24 cellular contexts compared by ENCODE assay signal in genomic region chr22:46671824-46672432, GRCh38. TPM values are rescaled to one million over a fixed set of nuclear protein-coding genes. Genes with fewer than 3 reads are reported as not detected.
A peak's percentile ranks its signal among the peaks of the same experiment; 100 is the strongest.
DNase-seq lines count a peak whose midpoint lies in the region; ATAC-seq lines count a peak whose summit lies in the region.
"Had no signal": no experiment of that assay in that cellular context is flagged by ENCODE, and none has a peak within 500 bp of the region (broad histone marks: within the 10 kb centered on the region; RNA-seq: fewer than 3 reads in every experiment).

No MANE protein-coding gene starts in this region.

- ATAC-seq in effector memory CD8-positive, alpha-beta T cell (replicated peaks): no peak
- peak in 1 of 2 donors; percentile 27 for ATAC-seq in stimulated activated naive B cell treated with anti-CD40 and anti-IgM and Interleukin-4, amounts not matched to agents 10 μg/mL and 1 μg/mL and 100 μg/mL, for 72 hours (replicated peaks)
- ATAC-seq in HG03097 (IDR thresholded peaks at IDR 0.05; ENCODE audit: low FRiP score, unreplicated experiment): no peak
- ATAC-seq: foreskin keratinocyte, heart right ventricle, Panc1, WTC11 had no signal

- H3K4me1 Mint-ChIP-seq in activated naive CD8-positive, alpha-beta T cell (ENCODE audit: low read depth): peaks cover 22% of the 10 kb centered on the region
- peaks cover 29% of the 10 kb centered on the region for H3K4me1 Mint-ChIP-seq in activated naive CD8-positive, alpha-beta T cell treated with anti-CD3 and anti-CD28 coated beads for 36 hours
- peaks cover 14 to 17% of the 10 kb centered on the region in 2 donors for H3K4me1 Mint-ChIP-seq in effector memory CD8-positive, alpha-beta T cell (ENCODE audit: low read depth in 2 of 2)
- H3K4me1 Mint-ChIP-seq in stimulated activated naive B cell treated with anti-CD40 and anti-IgM and Interleukin-4, amounts not matched to agents 10 μg/mL and 1 μg/mL and 100 μg/mL, for 72 hours: peaks cover 34 to 46% of the 10 kb centered on the region in 2 donors
- H3K4me1 Mint-ChIP-seq: WTC11 had no signal

- peak overlapping the region; percentile 16 for H3K27ac Mint-ChIP-seq in activated naive CD8-positive, alpha-beta T cell
- no peak overlapping the region for H3K27ac Mint-ChIP-seq in activated naive CD8-positive, alpha-beta T cell treated with anti-CD3 and anti-CD28 coated beads for 36 hours
- H3K27ac Mint-ChIP-seq in effector memory CD8-positive, alpha-beta T cell: peak overlapping the region; percentile 85 to 98
- peak overlapping the region; percentile 90 for H3K27ac Mint-ChIP-seq in stimulated activated naive B cell treated with anti-CD40 and anti-IgM and Interleukin-4, amounts not matched to agents 10 μg/mL and 1 μg/mL and 100 μg/mL, for 72 hours
- H3K27ac Mint-ChIP-seq: WTC11 had no signal

- H3K27me3 Mint-ChIP-seq in activated naive CD8-positive, alpha-beta T cell: no peaks in the 10 kb centered on the region
- H3K27me3 Mint-ChIP-seq in activated naive CD8-positive, alpha-beta T cell treated with anti-CD3 and anti-CD28 coated beads for 36 hours: no peaks in the 10 kb centered on the region
- H3K27me3 Mint-ChIP-seq in effector memory CD8-positive, alpha-beta T cell: no peaks in the 10 kb centered on the region
- H3K27me3 Mint-ChIP-seq in stimulated activated naive B cell treated with anti-CD40 and anti-IgM and Interleukin-4, amounts not matched to agents 10 μg/mL and 1 μg/mL and 100 μg/mL, for 72 hours: no peaks in the 10 kb centered on the region
- H3K27me3 Mint-ChIP-seq: activated naive CD8-positive, alpha-beta T cell treated with anti-CD3 and anti-CD28 coated beads, Interleukin-2, amount 10 ng/mL, durations not matched to agents 7 days and 5 days had no signal

- no peak for DNase-seq in activated naive CD8-positive, alpha-beta T cell treated with anti-CD3 and anti-CD28 coated beads for 36 hours
- peak; percentile 77 for DNase-seq in NAMALWA (ENCODE audit: low spot score)
- no peak for DNase-seq in effector memory CD8-positive, alpha-beta T cell
- DNase-seq in stimulated activated naive B cell treated with anti-CD40 and anti-IgM and Interleukin-4, amounts not matched to agents 10 μg/mL and 1 μg/mL and 100 μg/mL, for 72 hours: no peak
- no peak for DNase-seq in NCI-H2227 (lab: John Stamatoyannopoulos, UW; ENCODE audit: unreplicated experiment)
- no peak for DNase-seq in NCI-H1092 treated with DMSO at 0.1 percent for 48 hours (lab: John Stamatoyannopoulos, UW)
- DNase-seq: activated CD4-positive, alpha-beta T cell treated with anti-CD3 and anti-CD28 coated beads, Interleukin-2, amount 50 U/mL, for 4 hours; activated CD8-positive, alpha-beta memory T cell treated with anti-CD3 and anti-CD28 coated beads, Interleukin-2, amount 50 U/mL, for 4 hours; activated naive CD8-positive, alpha-beta T cell treated with anti-CD3 and anti-CD28 coated beads, Interleukin-2, amount 10 ng/mL, durations not matched to agents 7 days and 5 days; DMS153; foreskin keratinocyte; heart right ventricle; NCI-H146; NCI-H510A treated with DMSO at 0.1 percent for 48 hours; occipital lobe; SHP77; stomach; T1000; thyroid gland had no signal

- no peak overlapping the region for H3K4me3 Mint-ChIP-seq in activated naive CD8-positive, alpha-beta T cell
- H3K4me3 Mint-ChIP-seq in activated naive CD8-positive, alpha-beta T cell treated with anti-CD3 and anti-CD28 coated beads for 36 hours: no peak overlapping the region
- H3K4me3 Mint-ChIP-seq in effector memory CD8-positive, alpha-beta T cell: peak overlapping the region; percentile 4 to 33
- H3K4me3 Mint-ChIP-seq in stimulated activated naive B cell treated with anti-CD40 and anti-IgM and Interleukin-4, amounts not matched to agents 10 μg/mL and 1 μg/mL and 100 μg/mL, for 72 hours: peak overlapping the region; percentile 67 to 92
- H3K4me3 Mint-ChIP-seq: activated naive CD8-positive, alpha-beta T cell treated with anti-CD3 and anti-CD28 coated beads, Interleukin-2, amount 10 ng/mL, durations not matched to agents 7 days and 5 days; activated T-helper 1 cell treated with anti-CD3 and anti-CD28 coated beads, Interleukin-12 subunit alpha, Interleukin-12 subunit beta, Interleukin-2, Interleukin-4 antibody, amounts not matched to agents 30 ng/mL and 10 ng/mL and 1 ng/mL, durations not matched to agents 14 hours and 24 hours and 36 hours; WTC11 had no signal

- no peaks in the 10 kb centered on the region for H3K9me3 Mint-ChIP-seq in activated naive CD8-positive, alpha-beta T cell (ENCODE audit: low read depth)
- H3K9me3 Mint-ChIP-seq in activated naive CD8-positive, alpha-beta T cell treated with anti-CD3 and anti-CD28 coated beads for 36 hours: no peaks in the 10 kb centered on the region
- no peaks in the 10 kb centered on the region for H3K9me3 Mint-ChIP-seq in effector memory CD8-positive, alpha-beta T cell
- H3K9me3 Mint-ChIP-seq in stimulated activated naive B cell treated with anti-CD40 and anti-IgM and Interleukin-4, amounts not matched to agents 10 μg/mL and 1 μg/mL and 100 μg/mL, for 72 hours: no peaks in the 10 kb centered on the region
- H3K9me3 Mint-ChIP-seq: activated naive CD8-positive, alpha-beta T cell treated with anti-CD3 and anti-CD28 coated beads, Interleukin-2, amount 10 ng/mL, durations not matched to agents 7 days and 5 days; activated T-helper 1 cell treated with anti-CD3 and anti-CD28 coated beads, Interleukin-12 subunit alpha, Interleukin-12 subunit beta, Interleukin-2, Interleukin-4 antibody, amounts not matched to agents 30 ng/mL and 10 ng/mL and 1 ng/mL, durations not matched to agents 14 hours and 24 hours and 36 hours; WTC11 had no signal

- H3K36me3 Mint-ChIP-seq in activated naive CD8-positive, alpha-beta T cell: peaks cover 3% of the 10 kb centered on the region
- peaks cover 2% of the 10 kb centered on the region for H3K36me3 Mint-ChIP-seq in activated naive CD8-positive, alpha-beta T cell treated with anti-CD3 and anti-CD28 coated beads for 36 hours
- H3K36me3 Mint-ChIP-seq in effector memory CD8-positive, alpha-beta T cell (ENCODE audit: insufficient read depth): peaks cover 11% of the 10 kb centered on the region
- peaks cover 44 to 76% of the 10 kb centered on the region in 2 donors for H3K36me3 Mint-ChIP-seq in stimulated activated naive B cell treated with anti-CD40 and anti-IgM and Interleukin-4, amounts not matched to agents 10 μg/mL and 1 μg/mL and 100 μg/mL, for 72 hours
- H3K36me3 Mint-ChIP-seq: activated naive CD8-positive, alpha-beta T cell treated with anti-CD3 and anti-CD28 coated beads, Interleukin-2, amount 10 ng/mL, durations not matched to agents 7 days and 5 days had no signal

RNA-seq across cellular contexts. Expression of gene GRAMD4, which starts 51.7 kb away (rescaled TPM):
- total RNA-seq in activated naive CD8-positive, alpha-beta T cell treated with anti-CD3 and anti-CD28 coated beads for 36 hours: 10 to 100 TPM; 20.7 to 20.9 TPM

Comparison
In these comparisons a context has a peak if more than half of its experiments do, and no peak if none do; other contexts are left out.
1. H3K4me3 Mint-ChIP-seq: peak in effector memory CD8-positive, alpha-beta T cell (2 of 2) and stimulated activated naive B cell treated with anti-CD40 and anti-IgM and Interleukin-4, amounts not matched to agents 10 μg/mL and 1 μg/mL and 100 μg/mL, for 72 hours (2 of 2); none in activated naive CD8-positive, alpha-beta T cell (single experiment) and activated naive CD8-positive, alpha-beta T cell treated with anti-CD3 and anti-CD28 coated beads for 36 hours (single experiment).